In the genomic region with DNA sequence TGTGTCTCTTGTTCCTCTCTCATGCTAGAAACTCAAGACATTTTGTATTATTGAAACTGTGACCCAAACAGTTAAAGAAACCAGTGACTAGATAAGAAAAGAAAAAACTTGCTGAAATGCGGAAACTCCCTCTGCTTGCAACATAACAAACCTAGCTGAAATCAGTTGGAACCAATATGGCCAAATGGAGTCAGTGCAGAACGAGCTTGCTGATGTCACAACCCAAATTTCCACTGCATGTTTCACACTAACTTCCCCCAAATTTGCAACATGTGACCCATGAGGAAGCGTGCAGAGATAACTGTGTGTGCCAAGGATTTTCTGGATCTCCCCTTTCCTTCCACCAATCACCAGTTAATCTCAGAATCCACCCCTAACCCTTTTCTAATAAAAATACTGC, we compare ENCODE assay signal across 9 cellular contexts.
A peak's percentile ranks its signal among the peaks of the same experiment; 100 is the strongest.
DNase-seq lines count a peak whose midpoint lies in the region; ATAC-seq and TF ChIP-seq lines count a peak whose summit lies in the region.
"Had no signal": no experiment of that assay in that cellular context is flagged by ENCODE, and none has a peak within 500 bp of the region (broad histone marks: within the 10 kb centered on the region; RNA-seq: fewer than 3 reads in every experiment).

No MANE protein-coding gene starts in this region.

- H3K9me3 Mint-ChIP-seq in activated CD4-positive, alpha-beta T cell treated with anti-CD3 and anti-CD28 coated beads, Interleukin-2, amount 10 ng/mL, durations not matched to agents 24 days and 14 days: no peaks in the 10 kb centered on the region

- H3K36me3 Mint-ChIP-seq in activated CD4-positive, alpha-beta T cell treated with anti-CD3 and anti-CD28 coated beads, Interleukin-2, amount 10 ng/mL, durations not matched to agents 24 days and 14 days (ENCODE audit: low read depth): no peaks in the 10 kb centered on the region

- intact Hi-C loops in activated CD4-positive, alpha-beta T cell treated with anti-CD3 and anti-CD28 coated beads, Interleukin-2, amount 10 ng/mL, durations not matched to agents 24 days and 14 days (cut with micrococcal nuclease): no loop called here

- peaks cover 4% of the 10 kb centered on the region for H3K27me3 Mint-ChIP-seq in activated CD4-positive, alpha-beta T cell treated with anti-CD3 and anti-CD28 coated beads, Interleukin-2, amount 10 ng/mL, durations not matched to agents 24 days and 14 days

- H4K20me1 ChIP-seq in Karpas-422 (ENCODE audit: insufficient read depth, low read depth, low read length): no peaks in the 10 kb centered on the region

- H3K4me1 Mint-ChIP-seq in activated CD4-positive, alpha-beta T cell treated with anti-CD3 and anti-CD28 coated beads, Interleukin-2, amount 10 ng/mL, durations not matched to agents 24 days and 14 days: peaks cover 7% of the 10 kb centered on the region

- TF ChIP-seq CTCF in fibroblast of villous mesenchyme (IDR thresholded peaks at IDR 0.05; ENCODE audit: insufficient read depth, low read depth, low read length): no peak

- H3K9ac ChIP-seq in Karpas-422 (ENCODE audit: low read length): peak overlapping the region; percentile 21

- no peaks in the 10 kb centered on the region for H3K9me2 ChIP-seq in Karpas-422 (replicated peaks; ENCODE audit: insufficient read depth, low read length)

- DNase-seq in activated CD4-positive, alpha-beta T cell treated with anti-CD3 and anti-CD28 coated beads, Interleukin-2, amount 10 ng/mL, durations not matched to agents 24 days and 14 days: no peak
- no peak for DNase-seq in activated CD4-positive, alpha-beta T cell treated with anti-CD3 and anti-CD28 coated beads, Interleukin-2, amount 50 U/mL, for 48 hours
- DNase-seq in Karpas-422: peak; percentile 75
- DNase-seq in fibroblast of villous mesenchyme (ENCODE audit: low read depth): peak; percentile 67
- peak; percentile 28 for DNase-seq in superior temporal gyrus (ENCODE audit: extremely low spot score)
- no peak for DNase-seq in GM03348 (ENCODE audit: low spot score)
- DNase-seq in stimulated activated CD4-positive, alpha-beta T cell treated with anti-CD3 and anti-CD28 coated beads, Interleukin-12 subunit alpha, Interleukin-12 subunit beta, amount 100 ng/mL, for 4 hours: no peak

- peak overlapping the region; percentile 90 for H3K27ac ChIP-seq in Karpas-422 (ENCODE audit: low read length)
- H3K27ac ChIP-seq: 22Rv1 had no signal

- peak overlapping the region; percentile 79 for H2AFZ ChIP-seq in Karpas-422 (ENCODE audit: low read length)

- ATAC-seq in HG02970 (IDR thresholded peaks at IDR 0.05; ENCODE audit: low FRiP score, unreplicated experiment): no peak

- H3K4me3 ChIP-seq in Karpas-422 (ENCODE audit: low read length) (peak overlapping the region; percentile 34; the same call in 1 of the 2 replicates), fibroblast of villous mesenchyme (ENCODE audit: low read depth, low read length) (no peak overlapping the region)

- H3K4me2 ChIP-seq in Karpas-422 (ENCODE audit: low read depth, low read length, poor library complexity, severe bottlenecking): peak overlapping the region; percentile 69

- no peaks in the 10 kb centered on the region for H3K9me3 ChIP-seq in Karpas-422 (ENCODE audit: low read length)

- no peaks in the 10 kb centered on the region for H3K36me3 ChIP-seq in Karpas-422 (ENCODE audit: insufficient read depth, low read length)

- no peaks in the 10 kb centered on the region for H3K79me2 ChIP-seq in Karpas-422 (ENCODE audit: low read length)

- peak overlapping the region; percentile 26 for H3K27ac Mint-ChIP-seq in activated CD4-positive, alpha-beta T cell treated with anti-CD3 and anti-CD28 coated beads, Interleukin-2, amount 10 ng/mL, durations not matched to agents 24 days and 14 days

- H3K4me3 Mint-ChIP-seq in activated CD4-positive, alpha-beta T cell treated with anti-CD3 and anti-CD28 coated beads, Interleukin-2, amount 10 ng/mL, durations not matched to agents 24 days and 14 days: no peak overlapping the region

- peaks cover 41% of the 10 kb centered on the region for H3K4me1 ChIP-seq in Karpas-422 (ENCODE audit: low read length)

- no peaks in the 10 kb centered on the region for H3K27me3 ChIP-seq in Karpas-422 (ENCODE audit: low read length)

Comparison
In these comparisons a context has a peak if more than half of its experiments do, and no peak if none do; other contexts are left out.
1. DNase-seq: peak in Karpas-422 (single experiment), fibroblast of villous mesenchyme (single experiment) and superior temporal gyrus (single experiment); none in activated CD4-positive, alpha-beta T cell treated with anti-CD3 and anti-CD28 coated beads, Interleukin-2, amount 10 ng/mL, durations not matched to agents 24 days and 14 days (single experiment), activated CD4-positive, alpha-beta T cell treated with anti-CD3 and anti-CD28 coated beads, Interleukin-2, amount 50 U/mL, for 48 hours (0 of 2), GM03348 (single experiment) and stimulated activated CD4-positive, alpha-beta T cell treated with anti-CD3 and anti-CD28 coated beads, Interleukin-12 subunit alpha, Interleukin-12 subunit beta, amount 100 ng/mL, for 4 hours (single experiment).